In the genomic region with DNA sequence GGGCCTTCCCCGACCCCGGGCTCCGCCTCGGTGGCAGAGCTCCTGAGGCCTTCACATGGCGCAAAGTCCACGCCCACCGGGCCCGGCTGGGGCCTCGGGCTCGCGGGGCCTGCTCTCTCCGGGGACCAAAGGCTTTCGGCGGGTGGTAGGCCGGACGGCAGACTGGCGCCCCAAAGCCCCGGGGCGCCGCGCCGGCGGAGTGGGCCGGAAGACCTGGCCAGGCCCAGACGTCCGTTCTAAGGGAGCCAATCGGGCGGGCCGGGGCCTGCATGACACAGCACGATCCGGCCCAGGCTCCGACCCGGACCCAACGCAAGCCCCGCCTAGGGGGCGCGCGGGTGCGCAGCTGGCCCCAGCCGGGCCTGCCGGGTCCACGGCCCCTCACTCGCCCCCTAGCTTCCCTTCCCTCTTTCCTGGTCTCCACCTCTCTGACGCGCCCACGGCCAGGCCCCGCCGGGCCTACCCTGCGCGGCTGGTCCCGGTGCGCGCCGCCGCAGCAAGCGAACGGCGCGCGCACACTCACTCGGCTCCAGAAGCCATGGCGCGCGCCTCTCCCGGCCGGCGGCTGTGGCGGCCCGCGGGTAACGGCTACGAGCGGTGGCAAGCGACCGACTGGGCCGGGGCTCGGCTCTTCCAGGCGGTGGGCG, we compare ENCODE assay signal across 8 cellular contexts. TPM values are rescaled to one million over a fixed set of nuclear protein-coding genes. Genes with fewer than 3 reads are reported as not detected.
DNase-seq lines count a peak whose midpoint lies in the region; ATAC-seq, FAIRE-seq and TF ChIP-seq lines count a peak whose summit lies in the region.

No MANE protein-coding gene starts in this region.

- ATAC-seq in GM21737 (IDR thresholded peaks at IDR 0.05; ENCODE audit: unreplicated experiment), result peak; percentile 58

- peaks cover 25 to 30% of the 10 kb centered on the region in 2 experiments for H3K4me1 ChIP-seq in neutrophil (ENCODE audit: control insufficient read depth in 1 of 2, insufficient read depth in 1 of 2, low read depth in 1 of 2, low read length in 1 of 2)

- no peak for FAIRE-seq in frontal cortex (lab: Jason Lieb, UNC)

- peak overlapping the region; percentile 82 to 99 for H3K4me3 ChIP-seq in neutrophil (ENCODE audit: low read depth in 1 of 2, low read length in 1 of 2)

- H3K27ac ChIP-seq in RWPE1 (peak overlapping the region; percentile 99), neutrophil (peak overlapping the region; percentile 98), substantia nigra (ENCODE audit: low read depth, low read length, poor library complexity, severe bottlenecking) (peak overlapping the region; percentile 92)

- CTCF ChIA-PET in RWPE1 (lab: Yijun Ruan, JAX), result interaction anchor here (0.6 to 2.0 kb wide), 2 partner anchors 25 to 409 kb away, joined by 3 to 8 read pairs; a partner anchor contains a TSS

- H3K27me3 ChIP-seq in neutrophil, result no peaks in the 10 kb centered on the region

- peak; percentile 91 for DNase-seq in EL
- peak; percentile 89 for DNase-seq in KBM-7
- peak; percentile 92 for DNase-seq in RWPE1 (ENCODE audit: low spot score)
- peak; percentile 49 to 71 (median 62) for DNase-seq in activated naive CD4-positive, alpha-beta T cell (lab: John Stamatoyannopoulos, UW)
- peak; percentile 77 to 79 for DNase-seq in frontal cortex (ENCODE audit: low spot score in 2 of 2)
- peak in 46 of 49 donors; percentile 17 to 89 (median 61) for DNase-seq in substantia nigra (lab: John Stamatoyannopoulos, UW)

- POLR2A ChIA-PET in RWPE1 (lab: Yijun Ruan, JAX; ENCODE audit: low non-redundant PET), result interaction anchor here (0.6 to 1.5 kb wide), 5 partner anchors 32 to 362 kb away, joined by 3 to 7 read pairs (median 3); a partner anchor contains a TSS

- H3K9me3 ChIP-seq in neutrophil, result no peaks in the 10 kb centered on the region

- no peak; the same call in 1 of the 2 replicates for TF ChIP-seq CTCF in RWPE1 (conservative IDR thresholded peaks at IDR 0.05; ENCODE audit: low read depth)
- peak; percentile 32 for TF ChIP-seq CTCF in neutrophil (IDR thresholded peaks at IDR 0.05)

- H3K36me3 ChIP-seq in neutrophil, result peaks cover 20% of the 10 kb centered on the region

- in situ Hi-C loops in KBM-7 (cut with MboI; ENCODE audit: low pct_unique_long_range_greater_than_20kb, low sequenced_read_pairs), result no loop called here

RNA-seq across cellular contexts. Expression of a gene that starts 0.5 kb away (rescaled TPM):
- 205 TPM for total RNA-seq in frontal cortex

RNA-seq across cellular contexts. Expression of a gene that starts 7.8 kb away (rescaled TPM):
- total RNA-seq in frontal cortex, result 18.8 TPM

RNA-seq across cellular contexts. Expression of a gene that starts 24.5 kb away (rescaled TPM):
- 6.9 TPM for total RNA-seq in frontal cortex

RNA-seq across cellular contexts. Expression of a gene that starts 31.0 kb away (rescaled TPM):
- 55.4 TPM for total RNA-seq in frontal cortex

RNA-seq across cellular contexts. Expression of a gene that starts 43.7 kb away (rescaled TPM):
- 12.2 TPM for total RNA-seq in frontal cortex

Comparison
In these comparisons a context has a peak if more than half of its experiments do, and no peak if none do; other contexts are left out.
1. Peak in every context shown above with its lines: DNase-seq, ATAC-seq, H3K4me3 ChIP-seq and H3K27ac ChIP-seq.